6 cellular contexts compared by ENCODE assay signal in the genomic region with DNA sequence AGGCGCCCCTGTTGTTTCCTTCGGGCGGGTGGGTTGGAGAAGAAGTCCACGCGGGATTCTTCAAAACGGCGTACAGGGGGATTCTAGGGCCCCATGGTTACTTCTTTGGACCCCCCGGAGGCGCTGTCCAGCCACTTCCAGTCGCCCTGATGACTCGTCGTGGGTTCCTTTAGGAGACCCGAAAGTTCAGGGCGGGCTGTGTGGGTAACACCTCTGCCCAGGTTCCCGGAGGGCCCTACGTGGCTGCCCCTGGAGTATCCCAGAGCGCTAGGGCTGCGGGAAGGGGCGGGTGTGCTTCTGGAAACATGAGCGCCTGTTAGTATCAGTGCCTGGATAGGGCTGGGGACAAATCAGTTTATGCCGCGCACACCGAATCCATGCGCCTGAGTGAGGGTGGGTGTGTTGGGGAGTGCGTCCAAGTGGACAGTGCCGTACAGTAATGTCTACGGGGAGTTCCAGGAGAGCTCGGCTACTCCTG. TPM values are rescaled to one million over a fixed set of nuclear protein-coding genes. Genes with fewer than 3 reads are reported as not detected.
DNase-seq lines count a peak whose midpoint lies in the region; ATAC-seq and TF ChIP-seq lines count a peak whose summit lies in the region.

No MANE protein-coding gene starts in this region.

- H3K27ac ChIP-seq in Panc1 (ENCODE audit: low read length), result no peak overlapping the region

- intact Hi-C loops in Panc1 (cut with micrococcal nuclease; ENCODE audit: unreplicated experiment), result loop anchor here (2.0 kb wide), 1 partner anchor 190 kb away; no protein-coding TSS in a partner anchor

- in situ Hi-C loops in Panc1 (cut with HindIII; ENCODE audit: low pct_unique_long_range_greater_than_20kb, low sequenced_read_pairs) (no loop called here), KBM-7 (cut with MboI; ENCODE audit: low pct_unique_long_range_greater_than_20kb, low sequenced_read_pairs) (loop anchor here (25.0 kb wide), 1 partner anchor 183 kb away; no protein-coding TSS in a partner anchor)

- H3K4me3 ChIP-seq in GM08714 (ENCODE audit: low read length), result peak overlapping the region; percentile 54; the same call in 1 of the 2 replicates
- peak overlapping the region; percentile 46 to 62 for H3K4me3 ChIP-seq in Panc1 (ENCODE audit: low read depth in 2 of 2, low read length in 2 of 2)
- H3K4me3 ChIP-seq in epithelial cell of proximal tubule (ENCODE audit: low read depth, low read length), result peak overlapping the region; percentile 52

- no peaks in the 10 kb centered on the region for H3K4me1 ChIP-seq in Panc1 (ENCODE audit: control insufficient read depth, insufficient read depth, low read length)

- no peak for TF ChIP-seq CTCF in Panc1 (IDR thresholded peaks at IDR 0.05)
- TF ChIP-seq CTCF in epithelial cell of proximal tubule (conservative IDR thresholded peaks at IDR 0.05; ENCODE audit: low read depth, low read length), result no peak

- H3K36me3 ChIP-seq in Panc1 (ENCODE audit: control insufficient read depth, insufficient read depth, low read length), result no peaks in the 10 kb centered on the region

- CTCF ChIA-PET in Panc1 (lab: Charles Lee), result interaction anchor here (0.8 to 1.9 kb wide), 5 partner anchors 146 to 229 kb away, joined by 3 to 17 read pairs (median 4); no protein-coding TSS in a partner anchor

- H3K9me3 ChIP-seq in Panc1 (ENCODE audit: control insufficient read depth, insufficient read depth, low read depth, low read length), result no peaks in the 10 kb centered on the region

- no peaks in the 10 kb centered on the region for H3K27me3 ChIP-seq in Panc1 (ENCODE audit: control insufficient read depth, insufficient read depth, low read length)

- BruUV-seq in Panc1 (replicated peaks; lab: Mats Ljungman, UMichigan), result no TSS peak

- POLR2A ChIA-PET in Panc1 (lab: Charles Lee), result interaction anchor here (1.0 kb wide), 1 partner anchor 191 kb away, joined by 3 read pairs; no protein-coding TSS in a partner anchor

- peak; percentile 66 for ATAC-seq in Panc1
- ATAC-seq in HG03457 (IDR thresholded peaks at IDR 0.05; ENCODE audit: unreplicated experiment), result no peak

- no peak for DNase-seq in Panc1 (ENCODE audit: low read depth, low spot score)
- DNase-seq in epithelial cell of proximal tubule (ENCODE audit: low read depth), result no peak
- peak; percentile 36 for DNase-seq in stimulated activated CD4-positive, alpha-beta T cell treated with anti-CD3 and anti-CD28 coated beads, Interleukin-4, amount 100 ng/mL, for 24 hours
- no peak for DNase-seq in KBM-7

RNA-seq across cellular contexts. Expression of a gene that starts 0.6 kb away (rescaled TPM):
- total RNA-seq in Panc1 (2021; ENCODE audit: unreplicated experiment) (1.4 TPM), epithelial cell of proximal tubule (2.7 and 4.1 TPM in 2 replicates)
- polyA plus RNA-seq in Panc1 (2012; ENCODE audit: insufficient read length), result 0.96 TPM

RNA-seq across cellular contexts. Expression of a gene that starts 12.5 kb away (rescaled TPM):
- total RNA-seq in Panc1 (2021; ENCODE audit: unreplicated experiment), result 42.5 TPM
- polyA plus RNA-seq in Panc1 (2012; ENCODE audit: insufficient read length), result 39.8 TPM
- total RNA-seq in epithelial cell of proximal tubule, result 55.4 and 60.9 TPM in 2 replicates

RNA-seq across cellular contexts. Expression of a gene that starts 24.3 kb away (rescaled TPM):
- 24.3 TPM for total RNA-seq in Panc1 (2021; ENCODE audit: unreplicated experiment)
- 43.5 TPM for polyA plus RNA-seq in Panc1 (2012; ENCODE audit: insufficient read length)
- total RNA-seq in epithelial cell of proximal tubule, result 30.8 and 33.1 TPM in 2 replicates

RNA-seq across cellular contexts. Expression of a gene that starts 29.2 kb away (rescaled TPM):
- 0.80 TPM for total RNA-seq in Panc1 (2021; ENCODE audit: unreplicated experiment)
- 1.6 TPM for polyA plus RNA-seq in Panc1 (2012; ENCODE audit: insufficient read length)
- total RNA-seq in epithelial cell of proximal tubule, result not detected in 2 replicates
